1 cellular context compared by ENCODE assay signal in the genomic region with DNA sequence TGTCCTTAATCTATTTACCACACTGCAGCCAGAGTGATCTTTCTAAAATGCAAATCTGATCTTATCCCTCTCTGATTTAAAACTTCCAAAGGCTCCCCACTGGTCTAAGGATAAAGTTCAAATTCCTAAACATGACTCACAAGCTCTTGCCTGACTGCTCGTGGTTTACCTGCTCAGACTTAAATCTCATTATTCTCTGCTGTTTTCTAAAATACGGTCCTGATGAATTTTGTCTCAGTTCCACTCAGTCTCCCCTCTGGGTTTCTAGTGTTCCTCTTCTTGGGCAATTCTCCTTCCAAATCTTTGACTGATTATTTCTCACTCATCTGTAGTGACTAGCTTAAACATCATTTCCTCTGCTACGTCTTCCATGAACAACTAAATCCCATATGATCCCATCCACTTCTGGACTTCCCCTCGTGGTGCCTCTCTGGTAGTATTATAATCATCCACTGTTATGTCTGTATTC.
TF ChIP-seq lines count a peak whose summit lies in the region.

No MANE protein-coding gene starts in this region.

TF ChIP-seq in IMR-90, 13 proteins besides CTCF, POLR2A, EP300 and RAD21 (continued from another document):
- TF ChIP-seq, protein P1, sequence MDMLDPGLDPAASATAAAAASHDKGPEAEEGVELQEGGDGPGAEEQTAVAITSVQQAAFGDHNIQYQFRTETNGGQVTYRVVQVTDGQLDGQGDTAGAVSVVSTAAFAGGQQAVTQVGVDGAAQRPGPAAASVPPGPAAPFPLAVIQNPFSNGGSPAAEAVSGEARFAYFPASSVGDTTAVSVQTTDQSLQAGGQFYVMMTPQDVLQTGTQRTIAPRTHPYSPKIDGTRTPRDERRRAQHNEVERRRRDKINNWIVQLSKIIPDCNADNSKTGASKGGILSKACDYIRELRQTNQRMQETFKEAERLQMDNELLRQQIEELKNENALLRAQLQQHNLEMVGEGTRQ (IDR thresholded peaks at IDR 0.05; ENCODE audit: low read depth, low read length): no peak
- TF ChIP-seq NFE2L2 (IDR thresholded peaks at IDR 0.05; ENCODE audit: low read depth, low read length) (no peak), CEBPB (IDR thresholded peaks at IDR 0.05; ENCODE audit: low read depth, low read length) (peak; percentile 58), RCOR1 (IDR thresholded peaks at IDR 0.05; ENCODE audit: insufficient replicate concordance, low read length) (no peak), BHLHE40 (IDR thresholded peaks at IDR 0.05; ENCODE audit: low read depth, low read length) (no peak)
